ENCODE assay signal across 22 cellular contexts in the genomic region with DNA sequence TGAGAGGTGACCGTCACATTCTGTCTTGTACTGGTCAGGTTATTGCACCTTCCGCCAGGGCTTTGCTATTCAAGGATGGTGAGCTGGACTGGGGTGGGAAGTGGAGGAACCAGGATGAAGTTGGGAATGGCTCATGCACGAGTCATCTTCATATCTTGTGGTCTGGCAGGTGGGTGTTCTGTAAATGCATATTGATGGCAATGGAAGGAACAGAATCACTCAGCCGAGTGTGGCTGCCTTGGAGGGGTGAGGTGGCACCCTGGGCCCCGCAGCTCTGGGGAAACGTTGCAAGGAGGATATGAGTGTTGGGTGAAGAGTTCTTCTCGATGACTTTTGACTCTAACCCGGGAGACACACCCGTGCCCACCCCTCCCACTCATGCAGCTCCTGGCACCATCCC. TPM values are rescaled to one million over a fixed set of nuclear protein-coding genes. Genes with fewer than 3 reads are reported as not detected.
A peak's percentile ranks its signal among the peaks of the same experiment; 100 is the strongest.
DNase-seq lines count a peak whose midpoint lies in the region; ATAC-seq and TF ChIP-seq lines count a peak whose summit lies in the region.
"Had no signal": no experiment of that assay in that cellular context is flagged by ENCODE, and none has a peak within 500 bp of the region (broad histone marks: within the 10 kb centered on the region; RNA-seq: fewer than 3 reads in every experiment).

No MANE protein-coding gene starts in this region.

- H3K4me3 Mint-ChIP-seq in activated CD4-positive, alpha-beta T cell treated with anti-CD3 and anti-CD28 coated beads, Interleukin-2, amount 10 ng/mL, durations not matched to agents 7 days and 5 days = no peak overlapping the region
- no peak overlapping the region for H3K4me3 Mint-ChIP-seq in HFFc6
- no peak overlapping the region for H3K4me3 Mint-ChIP-seq in activated T-helper 17 cell treated with anti-CD3 and anti-CD28 coated beads, Interleukin-2, amount 50 U/mL, for 72 hours
- H3K4me3 Mint-ChIP-seq in CD8-positive, alpha-beta T cell = no peak overlapping the region
- H3K4me3 Mint-ChIP-seq: activated CD8-positive, alpha-beta T cell treated with anti-CD3 and anti-CD28 coated beads, Interleukin-2, amount 10 ng/mL, durations not matched to agents 7 days and 5 days; endodermal cell; stimulated activated naive CD8-positive, alpha-beta T cell treated with anti-CD3 and anti-CD28 coated beads, Interleukin-15, Interleukin-2, amounts not matched to agents 100 ng/mL and 50 ng/mL, for 24 hours had no signal

- no peak overlapping the region for H3K27ac Mint-ChIP-seq in activated CD4-positive, alpha-beta T cell treated with anti-CD3 and anti-CD28 coated beads, Interleukin-2, amount 10 ng/mL, durations not matched to agents 7 days and 5 days
- H3K27ac Mint-ChIP-seq in HFFc6 = no peak overlapping the region
- no peak overlapping the region for H3K27ac Mint-ChIP-seq in activated T-helper 17 cell treated with anti-CD3 and anti-CD28 coated beads, Interleukin-2, amount 50 U/mL, for 72 hours
- H3K27ac Mint-ChIP-seq in CD8-positive, alpha-beta T cell = no peak overlapping the region
- H3K27ac Mint-ChIP-seq: activated CD8-positive, alpha-beta T cell treated with anti-CD3 and anti-CD28 coated beads, Interleukin-2, amount 10 ng/mL, durations not matched to agents 7 days and 5 days; endodermal cell; stimulated activated naive CD8-positive, alpha-beta T cell treated with anti-CD3 and anti-CD28 coated beads, Interleukin-15, Interleukin-2, amounts not matched to agents 100 ng/mL and 50 ng/mL, for 24 hours had no signal

- TF ChIP-seq CTCF in HFFc6 (IDR thresholded peaks at IDR 0.05) = no peak
- no peak for TF ChIP-seq CTCF in CD8-positive, alpha-beta T cell (IDR thresholded peaks at IDR 0.05)

- CTCF ChIA-PET in activated CD4-positive, alpha-beta T cell treated with anti-CD3 and anti-CD28 coated beads, Interleukin-2, amount 10 ng/mL, durations not matched to agents 7 days and 5 days (lab: Charles Lee) = interaction anchor here (1.4 to 3.6 kb wide), 3 partner anchors 9 to 28 kb away, joined by 5 to 12 read pairs (median 5); no protein-coding TSS in a partner anchor
- CTCF ChIA-PET in CD8-positive, alpha-beta T cell (lab: Charles Lee) = interaction anchor here (1.6 to 4.8 kb wide), 2 partner anchors 8 to 20 kb away, joined by 5 to 34 read pairs; no protein-coding TSS in a partner anchor

- no peaks in the 10 kb centered on the region for H3K27me3 ChIP-seq in CD8-positive, alpha-beta T cell (ENCODE audit: insufficient read depth, low read length)
- H3K27me3 ChIP-seq: gastroesophageal sphincter had no signal

- no peaks in the 10 kb centered on the region for H3K9me3 Mint-ChIP-seq in activated CD4-positive, alpha-beta T cell treated with anti-CD3 and anti-CD28 coated beads, Interleukin-2, amount 10 ng/mL, durations not matched to agents 7 days and 5 days
- H3K9me3 Mint-ChIP-seq in HFFc6 = peaks cover 10% of the 10 kb centered on the region
- no peaks in the 10 kb centered on the region for H3K9me3 Mint-ChIP-seq in activated T-helper 17 cell treated with anti-CD3 and anti-CD28 coated beads, Interleukin-2, amount 50 U/mL, for 72 hours
- H3K9me3 Mint-ChIP-seq in CD8-positive, alpha-beta T cell = no peaks in the 10 kb centered on the region
- H3K9me3 Mint-ChIP-seq: endodermal cell; stimulated activated naive CD8-positive, alpha-beta T cell treated with anti-CD3 and anti-CD28 coated beads, Interleukin-15, Interleukin-2, amounts not matched to agents 100 ng/mL and 50 ng/mL, for 24 hours had no signal

- ATAC-seq in activated T-helper 17 cell treated with anti-CD3 and anti-CD28 coated beads, Interleukin-2, amount 50 U/mL, for 72 hours (replicated peaks) = peak; percentile 40
- ATAC-seq in GM18517 (IDR thresholded peaks at IDR 0.05; ENCODE audit: unreplicated experiment) = no peak
- no peak for ATAC-seq in Right ventricle myocardium inferior
- no peak for ATAC-seq in CD8-positive, alpha-beta T cell
- ATAC-seq: activated CD8-positive, alpha-beta T cell treated with anti-CD3 and anti-CD28 coated beads, Interleukin-2, amount 10 ng/mL, durations not matched to agents 7 days and 5 days; gastroesophageal sphincter had no signal

- peak; percentile 62 for DNase-seq in activated CD4-positive, alpha-beta T cell treated with anti-CD3 and anti-CD28 coated beads for 48 hours
- DNase-seq in activated CD4-positive, alpha-beta T cell treated with anti-CD3 and anti-CD28 coated beads, Interleukin-2, amount 10 ng/mL, durations not matched to agents 7 days and 5 days = no peak
- DNase-seq in HFFc6 = peak; percentile 14
- DNase-seq in kidney tubule cell (ENCODE audit: low spot score) = peak; percentile 96
- no peak for DNase-seq in Right ventricle myocardium inferior (ENCODE audit: missing footprints)
- DNase-seq in CD8-positive, alpha-beta T cell = no peak
- DNase-seq: 8988T; activated CD8-positive, alpha-beta T cell treated with anti-CD3 and anti-CD28 coated beads, Interleukin-2, amount 10 ng/mL, durations not matched to agents 7 days and 5 days; activated effector memory CD4-positive, alpha-beta T cell treated with Interleukin-2 at 50 U/mL for 16 hours; cerebellar nuclear complex; endodermal cell; KG1; NCI-H1105; NCI-H82 had no signal

- no peaks in the 10 kb centered on the region for H3K27me3 Mint-ChIP-seq in activated CD4-positive, alpha-beta T cell treated with anti-CD3 and anti-CD28 coated beads, Interleukin-2, amount 10 ng/mL, durations not matched to agents 7 days and 5 days
- peaks cover 3% of the 10 kb centered on the region; the same call in 1 of the 2 replicates for H3K27me3 Mint-ChIP-seq in HFFc6 (ENCODE audit: insufficient read depth)
- no peaks in the 10 kb centered on the region for H3K27me3 Mint-ChIP-seq in activated T-helper 17 cell treated with anti-CD3 and anti-CD28 coated beads, Interleukin-2, amount 50 U/mL, for 72 hours
- H3K27me3 Mint-ChIP-seq in CD8-positive, alpha-beta T cell (ENCODE audit: low read depth) = no peaks in the 10 kb centered on the region
- H3K27me3 Mint-ChIP-seq: stimulated activated naive CD8-positive, alpha-beta T cell treated with anti-CD3 and anti-CD28 coated beads, Interleukin-15, Interleukin-2, amounts not matched to agents 100 ng/mL and 50 ng/mL, for 24 hours had no signal

- intact Hi-C loops in Right ventricle myocardium inferior (cut with DNase I) = no loop called here
- intact Hi-C loops in CD8-positive, alpha-beta T cell (cut with DNase I, micrococcal nuclease) = no loop called here

- no peak overlapping the region for H3K27ac ChIP-seq in CD8-positive, alpha-beta T cell (ENCODE audit: low read depth, low read length)
- H3K27ac ChIP-seq: C4-2B, gastroesophageal sphincter, skin epidermis had no signal

- no peaks in the 10 kb centered on the region for H3K36me3 ChIP-seq in CD8-positive, alpha-beta T cell (ENCODE audit: insufficient read depth, low read length)
- H3K36me3 ChIP-seq: gastroesophageal sphincter had no signal

- H3K36me3 Mint-ChIP-seq in activated CD4-positive, alpha-beta T cell treated with anti-CD3 and anti-CD28 coated beads, Interleukin-2, amount 10 ng/mL, durations not matched to agents 7 days and 5 days (ENCODE audit: low read depth) = no peaks in the 10 kb centered on the region
- H3K36me3 Mint-ChIP-seq in HFFc6 (ENCODE audit: low read depth) = peaks cover 4% of the 10 kb centered on the region; the same call in 1 of the 2 replicates
- no peaks in the 10 kb centered on the region for H3K36me3 Mint-ChIP-seq in activated T-helper 17 cell treated with anti-CD3 and anti-CD28 coated beads, Interleukin-2, amount 50 U/mL, for 72 hours (ENCODE audit: low read depth)
- H3K36me3 Mint-ChIP-seq in CD8-positive, alpha-beta T cell = no peaks in the 10 kb centered on the region

- H3K4me3 ChIP-seq in CD8-positive, alpha-beta T cell (ENCODE audit: low read depth, low read length) = no peak overlapping the region
- H3K4me3 ChIP-seq: gastroesophageal sphincter, skin epidermis had no signal

- POLR2A ChIA-PET in activated CD4-positive, alpha-beta T cell treated with anti-CD3 and anti-CD28 coated beads, Interleukin-2, amount 10 ng/mL, durations not matched to agents 7 days and 5 days (lab: Charles Lee) = no interaction called here
- POLR2A ChIA-PET in CD8-positive, alpha-beta T cell (lab: Charles Lee) = no interaction called here

- H3K9me3 ChIP-seq in CD8-positive, alpha-beta T cell (ENCODE audit: low read length) = no peaks in the 10 kb centered on the region
- H3K9me3 ChIP-seq: gastroesophageal sphincter had no signal

- no peaks in the 10 kb centered on the region for H3K4me1 ChIP-seq in CD8-positive, alpha-beta T cell (ENCODE audit: insufficient read depth, low read length)
- H3K4me1 ChIP-seq: gastroesophageal sphincter had no signal

- no peaks in the 10 kb centered on the region for H3K4me1 Mint-ChIP-seq in activated CD4-positive, alpha-beta T cell treated with anti-CD3 and anti-CD28 coated beads, Interleukin-2, amount 10 ng/mL, durations not matched to agents 7 days and 5 days
- H3K4me1 Mint-ChIP-seq in HFFc6 (ENCODE audit: low read depth) = peaks cover 41% of the 10 kb centered on the region
- H3K4me1 Mint-ChIP-seq in activated T-helper 17 cell treated with anti-CD3 and anti-CD28 coated beads, Interleukin-2, amount 50 U/mL, for 72 hours = peaks cover 4% of the 10 kb centered on the region
- no peaks in the 10 kb centered on the region for H3K4me1 Mint-ChIP-seq in CD8-positive, alpha-beta T cell (ENCODE audit: low read depth)
- H3K4me1 Mint-ChIP-seq: endodermal cell had no signal

RNA-seq across cellular contexts. Expression of a gene that starts 1.2 kb away (rescaled TPM):
- not detected for total RNA-seq in activated CD4-positive, alpha-beta T cell treated with anti-CD3 and anti-CD28 coated beads, Interleukin-2, amount 10 ng/mL, durations not matched to agents 7 days and 5 days
- total RNA-seq in HFFc6 (2021; fragmentation: NEBNext Ultra II Directional; extraction: Animal tissue kit (Norgen Biotek cat#: 25700)) = not detected
- total RNA-seq in activated T-helper 17 cell treated with anti-CD3 and anti-CD28 coated beads, Interleukin-2, amount 50 U/mL, for 72 hours = not detected
- total RNA-seq in Right ventricle myocardium inferior = not detected
- not detected for total RNA-seq in CD8-positive, alpha-beta T cell
- total RNA-seq: activated CD8-positive, alpha-beta T cell treated with anti-CD3 and anti-CD28 coated beads, Interleukin-2, amount 10 ng/mL, durations not matched to agents 7 days and 5 days; endodermal cell; gastroesophageal sphincter; osteocyte; ureter had no signal

RNA-seq across cellular contexts. Expression of a gene that starts 20.6 kb away (rescaled TPM):
- total RNA-seq in activated CD4-positive, alpha-beta T cell treated with anti-CD3 and anti-CD28 coated beads, Interleukin-2, amount 10 ng/mL, durations not matched to agents 7 days and 5 days = not detected
- under 1 TPM in 3 of 6 experiments, not detected in 3; 0.20 to 0.36 (median 0.28) TPM for total RNA-seq in HFFc6 (2021; fragmentation: NEBNext Ultra II Directional; extraction: Animal tissue kit (Norgen Biotek cat#: 25700))
- 1 to 10 TPM in 1 of 2 donors, not detected in 1; 1.0 TPM for total RNA-seq in activated T-helper 17 cell treated with anti-CD3 and anti-CD28 coated beads, Interleukin-2, amount 50 U/mL, for 72 hours
- total RNA-seq in Right ventricle myocardium inferior = 0.51 TPM
- not detected for total RNA-seq in CD8-positive, alpha-beta T cell
- total RNA-seq: activated CD8-positive, alpha-beta T cell treated with anti-CD3 and anti-CD28 coated beads, Interleukin-2, amount 10 ng/mL, durations not matched to agents 7 days and 5 days had no signal

RNA-seq across cellular contexts. Expression of a gene that starts 26.5 kb away (rescaled TPM):
- 100 to 1,000 TPM; 121 to 138 TPM for total RNA-seq in activated CD4-positive, alpha-beta T cell treated with anti-CD3 and anti-CD28 coated beads, Interleukin-2, amount 10 ng/mL, durations not matched to agents 7 days and 5 days
- total RNA-seq in HFFc6 (2021; fragmentation: NEBNext Ultra II Directional; extraction: Animal tissue kit (Norgen Biotek cat#: 25700)) = under 1 TPM in 5 of 6 experiments, not detected in 1; 0.19 to 0.66 (median 0.43) TPM
- 10 to 100 TPM; 81.6 to 89.8 TPM for total RNA-seq in activated T-helper 17 cell treated with anti-CD3 and anti-CD28 coated beads, Interleukin-2, amount 50 U/mL, for 72 hours
- total RNA-seq in Right ventricle myocardium inferior = 5.2 TPM
- total RNA-seq in CD8-positive, alpha-beta T cell = 100 to 1,000 TPM; 105 to 121 TPM

Comparison
In these comparisons a context has a peak if more than half of its experiments do, and no peak if none do; other contexts are left out.
1. DNase-seq: peak in activated CD4-positive, alpha-beta T cell treated with anti-CD3 and anti-CD28 coated beads for 48 hours (single experiment), HFFc6 (single experiment) and kidney tubule cell (single experiment); none in activated CD4-positive, alpha-beta T cell treated with anti-CD3 and anti-CD28 coated beads, Interleukin-2, amount 10 ng/mL, durations not matched to agents 7 days and 5 days (single experiment), Right ventricle myocardium inferior (single experiment) and CD8-positive, alpha-beta T cell (0 of 7).
2. RNA of a gene that starts 26.5 kb away (total RNA-seq): 121 to 138 TPM in activated CD4-positive, alpha-beta T cell treated with anti-CD3 and anti-CD28 coated beads, Interleukin-2, amount 10 ng/mL, durations not matched to agents 7 days and 5 days, 105 to 121 TPM in CD8-positive, alpha-beta T cell and 81.6 to 89.8 TPM in activated T-helper 17 cell treated with anti-CD3 and anti-CD28 coated beads, Interleukin-2, amount 50 U/mL, for 72 hours; 5.2 TPM in Right ventricle myocardium inferior (single experiment) and 0.19 to 0.66 TPM in HFFc6; every median in the first group is over 10 times any median in the second.